In genomic region chr7:1086588-1087461, GRCh38 we compare ENCODE assay signal across 1 cellular context.
TF ChIP-seq lines count a peak whose summit lies in the region.

No MANE protein-coding gene starts in this region.

TF ChIP-seq in WTC11, 78 proteins besides CTCF, POLR2A, EP300 and RAD21 (continued from another document):
- TF ChIP-seq, protein P1, sequence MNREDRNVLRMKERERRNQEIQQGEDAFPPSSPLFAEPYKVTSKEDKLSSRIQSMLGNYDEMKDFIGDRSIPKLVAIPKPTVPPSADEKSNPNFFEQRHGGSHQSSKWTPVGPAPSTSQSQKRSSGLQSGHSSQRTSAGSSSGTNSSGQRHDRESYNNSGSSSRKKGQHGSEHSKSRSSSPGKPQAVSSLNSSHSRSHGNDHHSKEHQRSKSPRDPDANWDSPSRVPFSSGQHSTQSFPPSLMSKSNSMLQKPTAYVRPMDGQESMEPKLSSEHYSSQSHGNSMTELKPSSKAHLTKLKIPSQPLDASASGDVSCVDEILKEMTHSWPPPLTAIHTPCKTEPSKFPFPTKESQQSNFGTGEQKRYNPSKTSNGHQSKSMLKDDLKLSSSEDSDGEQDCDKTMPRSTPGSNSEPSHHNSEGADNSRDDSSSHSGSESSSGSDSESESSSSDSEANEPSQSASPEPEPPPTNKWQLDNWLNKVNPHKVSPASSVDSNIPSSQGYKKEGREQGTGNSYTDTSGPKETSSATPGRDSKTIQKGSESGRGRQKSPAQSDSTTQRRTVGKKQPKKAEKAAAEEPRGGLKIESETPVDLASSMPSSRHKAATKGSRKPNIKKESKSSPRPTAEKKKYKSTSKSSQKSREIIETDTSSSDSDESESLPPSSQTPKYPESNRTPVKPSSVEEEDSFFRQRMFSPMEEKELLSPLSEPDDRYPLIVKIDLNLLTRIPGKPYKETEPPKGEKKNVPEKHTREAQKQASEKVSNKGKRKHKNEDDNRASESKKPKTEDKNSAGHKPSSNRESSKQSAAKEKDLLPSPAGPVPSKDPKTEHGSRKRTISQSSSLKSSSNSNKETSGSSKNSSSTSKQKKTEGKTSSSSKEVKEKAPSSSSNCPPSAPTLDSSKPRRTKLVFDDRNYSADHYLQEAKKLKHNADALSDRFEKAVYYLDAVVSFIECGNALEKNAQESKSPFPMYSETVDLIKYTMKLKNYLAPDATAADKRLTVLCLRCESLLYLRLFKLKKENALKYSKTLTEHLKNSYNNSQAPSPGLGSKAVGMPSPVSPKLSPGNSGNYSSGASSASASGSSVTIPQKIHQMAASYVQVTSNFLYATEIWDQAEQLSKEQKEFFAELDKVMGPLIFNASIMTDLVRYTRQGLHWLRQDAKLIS (CRISPR knock-in tag; IDR thresholded peaks at IDR 0.05; ENCODE audit: borderline replicate concordance), result no peak
- no peak for TF ChIP-seq JAZF1 (CRISPR knock-in tag; IDR thresholded peaks at IDR 0.05)
- no peak for TF ChIP-seq TP53 (CRISPR knock-in tag; IDR thresholded peaks at IDR 0.05)
- TF ChIP-seq, protein P2, sequence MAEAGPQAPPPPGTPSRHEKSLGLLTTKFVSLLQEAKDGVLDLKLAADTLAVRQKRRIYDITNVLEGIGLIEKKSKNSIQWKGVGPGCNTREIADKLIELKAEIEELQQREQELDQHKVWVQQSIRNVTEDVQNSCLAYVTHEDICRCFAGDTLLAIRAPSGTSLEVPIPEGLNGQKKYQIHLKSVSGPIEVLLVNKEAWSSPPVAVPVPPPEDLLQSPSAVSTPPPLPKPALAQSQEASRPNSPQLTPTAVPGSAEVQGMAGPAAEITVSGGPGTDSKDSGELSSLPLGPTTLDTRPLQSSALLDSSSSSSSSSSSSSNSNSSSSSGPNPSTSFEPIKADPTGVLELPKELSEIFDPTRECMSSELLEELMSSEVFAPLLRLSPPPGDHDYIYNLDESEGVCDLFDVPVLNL (CRISPR knock-in tag; IDR thresholded peaks at IDR 0.05; ENCODE audit: borderline replicate concordance, low read depth), result no peak
- no peak for TF ChIP-seq FOXJ3 (CRISPR knock-in tag; IDR thresholded peaks at IDR 0.05; ENCODE audit: borderline replicate concordance)
- peak; percentile 90 for TF ChIP-seq HMGXB4 (CRISPR knock-in tag; IDR thresholded peaks at IDR 0.05)
- no peak for TF ChIP-seq CREM (CRISPR knock-in tag; IDR thresholded peaks at IDR 0.05)
- no peak for TF ChIP-seq ZNF423 (CRISPR knock-in tag; IDR thresholded peaks at IDR 0.05)
- TF ChIP-seq ZNF121 (CRISPR knock-in tag; IDR thresholded peaks at IDR 0.05), result no peak
- TF ChIP-seq ZBTB21 (CRISPR knock-in tag; IDR thresholded peaks at IDR 0.05; ENCODE audit: borderline replicate concordance), result no peak
- TF ChIP-seq NFYB (CRISPR knock-in tag; conservative IDR thresholded peaks at IDR 0.05; ENCODE audit: low read depth), result no peak
